1 cellular context compared by ENCODE assay signal in genomic region chr5:150036513-150036912, GRCh38.
TF ChIP-seq lines count a peak whose summit lies in the region.

No MANE protein-coding gene starts in this region.

TF ChIP-seq in IMR-90, 13 proteins besides CTCF, POLR2A, EP300 and RAD21:
- TF ChIP-seq, protein P1, sequence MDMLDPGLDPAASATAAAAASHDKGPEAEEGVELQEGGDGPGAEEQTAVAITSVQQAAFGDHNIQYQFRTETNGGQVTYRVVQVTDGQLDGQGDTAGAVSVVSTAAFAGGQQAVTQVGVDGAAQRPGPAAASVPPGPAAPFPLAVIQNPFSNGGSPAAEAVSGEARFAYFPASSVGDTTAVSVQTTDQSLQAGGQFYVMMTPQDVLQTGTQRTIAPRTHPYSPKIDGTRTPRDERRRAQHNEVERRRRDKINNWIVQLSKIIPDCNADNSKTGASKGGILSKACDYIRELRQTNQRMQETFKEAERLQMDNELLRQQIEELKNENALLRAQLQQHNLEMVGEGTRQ (IDR thresholded peaks at IDR 0.05; ENCODE audit: low read depth, low read length) = no peak
- no peak for TF ChIP-seq MAZ (IDR thresholded peaks at IDR 0.05; ENCODE audit: borderline replicate concordance, low read depth, low read length)
- no peak for TF ChIP-seq CEBPB (IDR thresholded peaks at IDR 0.05; ENCODE audit: low read depth, low read length)
- TF ChIP-seq RFX5 (IDR thresholded peaks at IDR 0.05; ENCODE audit: low read depth, low read length) = no peak
- no peak for TF ChIP-seq NFE2L2 (IDR thresholded peaks at IDR 0.05; ENCODE audit: low read depth, low read length)
- TF ChIP-seq CHD1 (IDR thresholded peaks at IDR 0.05; ENCODE audit: low read depth, low read length) = no peak
- peak; percentile 85 for TF ChIP-seq FOS (IDR thresholded peaks at IDR 0.05; ENCODE audit: low read depth, low read length)
- TF ChIP-seq, protein P2, sequence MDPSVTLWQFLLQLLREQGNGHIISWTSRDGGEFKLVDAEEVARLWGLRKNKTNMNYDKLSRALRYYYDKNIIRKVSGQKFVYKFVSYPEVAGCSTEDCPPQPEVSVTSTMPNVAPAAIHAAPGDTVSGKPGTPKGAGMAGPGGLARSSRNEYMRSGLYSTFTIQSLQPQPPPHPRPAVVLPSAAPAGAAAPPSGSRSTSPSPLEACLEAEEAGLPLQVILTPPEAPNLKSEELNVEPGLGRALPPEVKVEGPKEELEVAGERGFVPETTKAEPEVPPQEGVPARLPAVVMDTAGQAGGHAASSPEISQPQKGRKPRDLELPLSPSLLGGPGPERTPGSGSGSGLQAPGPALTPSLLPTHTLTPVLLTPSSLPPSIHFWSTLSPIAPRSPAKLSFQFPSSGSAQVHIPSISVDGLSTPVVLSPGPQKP (IDR thresholded peaks at IDR 0.05; ENCODE audit: borderline replicate concordance, low read depth, low read length) = no peak
- 0 out of 2 replicates have a peak, but pooled peaks have one; percentile 29 for TF ChIP-seq MXI1 (IDR thresholded peaks at IDR 0.05; ENCODE audit: borderline replicate concordance, low read depth, low read length)
- peak; percentile 21; the same call in 1 of the 2 replicates for TF ChIP-seq MAFK (IDR thresholded peaks at IDR 0.05; ENCODE audit: low read depth, low read length)
- no peak; the same call in 1 of the 2 replicates for TF ChIP-seq SMC3 (IDR thresholded peaks at IDR 0.05; ENCODE audit: low read depth, low read length)
- TF ChIP-seq RCOR1 (IDR thresholded peaks at IDR 0.05; ENCODE audit: insufficient replicate concordance, low read length) = peak; percentile 56
- peak; percentile 44; the same call in 1 of the 2 replicates for TF ChIP-seq BHLHE40 (IDR thresholded peaks at IDR 0.05; ENCODE audit: low read depth, low read length)
